Comparison of ENCODE assay signal across 3 cellular contexts in the genomic region with DNA sequence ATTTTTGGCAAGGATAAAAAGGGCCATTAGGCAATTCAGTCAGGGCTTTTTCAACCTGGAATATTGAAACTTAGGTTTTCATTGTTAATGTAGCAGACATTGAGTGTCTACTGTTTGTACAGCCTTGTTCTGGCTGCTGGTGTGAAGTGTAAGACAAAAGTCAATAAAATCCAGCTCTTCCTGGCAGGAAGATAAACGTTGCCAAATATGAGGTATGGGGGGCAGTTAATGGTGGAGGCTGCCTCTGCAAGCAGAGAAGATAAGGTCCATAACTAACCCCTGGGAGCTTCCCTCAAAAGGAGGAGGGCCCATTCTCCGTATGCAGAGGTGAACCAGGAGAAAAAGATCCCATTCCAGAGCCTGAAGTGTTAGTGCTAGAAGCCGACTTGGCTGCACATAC.
TF ChIP-seq lines count a peak whose summit lies in the region.

No MANE protein-coding gene starts in this region.

TF ChIP-seq in HEK293, 187 proteins besides CTCF, POLR2A, EP300 and RAD21:
- TF ChIP-seq, protein P1, sequence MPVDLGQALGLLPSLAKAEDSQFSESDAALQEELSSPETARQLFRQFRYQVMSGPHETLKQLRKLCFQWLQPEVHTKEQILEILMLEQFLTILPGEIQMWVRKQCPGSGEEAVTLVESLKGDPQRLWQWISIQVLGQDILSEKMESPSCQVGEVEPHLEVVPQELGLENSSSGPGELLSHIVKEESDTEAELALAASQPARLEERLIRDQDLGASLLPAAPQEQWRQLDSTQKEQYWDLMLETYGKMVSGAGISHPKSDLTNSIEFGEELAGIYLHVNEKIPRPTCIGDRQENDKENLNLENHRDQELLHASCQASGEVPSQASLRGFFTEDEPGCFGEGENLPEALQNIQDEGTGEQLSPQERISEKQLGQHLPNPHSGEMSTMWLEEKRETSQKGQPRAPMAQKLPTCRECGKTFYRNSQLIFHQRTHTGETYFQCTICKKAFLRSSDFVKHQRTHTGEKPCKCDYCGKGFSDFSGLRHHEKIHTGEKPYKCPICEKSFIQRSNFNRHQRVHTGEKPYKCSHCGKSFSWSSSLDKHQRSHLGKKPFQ (tag by site-specific recombination; IDR thresholded peaks at IDR 0.05) = peak; percentile 89
- no peak for TF ChIP-seq ZSCAN30 (tag by site-specific recombination; IDR thresholded peaks at IDR 0.05)

TF ChIP-seq in endothelial cell of umbilical vein, 7 proteins besides CTCF, POLR2A, EP300 and RAD21:
- TF ChIP-seq, protein P2, sequence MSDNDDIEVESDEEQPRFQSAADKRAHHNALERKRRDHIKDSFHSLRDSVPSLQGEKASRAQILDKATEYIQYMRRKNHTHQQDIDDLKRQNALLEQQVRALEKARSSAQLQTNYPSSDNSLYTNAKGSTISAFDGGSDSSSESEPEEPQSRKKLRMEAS (IDR thresholded peaks at IDR 0.05; ENCODE audit: insufficient read depth, insufficient read length) = no peak
- TF ChIP-seq EZH2 (IDR thresholded peaks at IDR 0.05; ENCODE audit: borderline replicate concordance, low read depth, low read length, severe bottlenecking) = no peak
- no peak for TF ChIP-seq GATA2 (IDR thresholded peaks at IDR 0.05; ENCODE audit: insufficient read depth, insufficient read length, low read depth, low read length)
- no peak for TF ChIP-seq FOS (IDR thresholded peaks at IDR 0.05; ENCODE audit: borderline replicate concordance, insufficient read depth, low read length)
- TF ChIP-seq MYC (IDR thresholded peaks at IDR 0.05; ENCODE audit: low read depth, low read length) = no peak
- no peak for TF ChIP-seq POLR2AphosphoS5 (IDR thresholded peaks at IDR 0.05; ENCODE audit: insufficient read depth, low read depth, low read length)

TF ChIP-seq in HEK293T, 16 proteins besides CTCF, POLR2A, EP300 and RAD21:
- TF ChIP-seq ZNF384 (IDR thresholded peaks at IDR 0.05) (no peak), LEF1 (IDR thresholded peaks at IDR 0.05; ENCODE audit: borderline replicate concordance) (no peak), SUZ12 (IDR thresholded peaks at IDR 0.05) (no peak), CTBP1 (IDR thresholded peaks at IDR 0.05; ENCODE audit: borderline replicate concordance) (no peak), TARDBP (IDR thresholded peaks at IDR 0.05) (no peak), NFRKB (IDR thresholded peaks at IDR 0.05) (no peak), FOXA1 (IDR thresholded peaks at IDR 0.05) (no peak), BHLHE40 (IDR thresholded peaks at IDR 0.05; ENCODE audit: borderline replicate concordance) (no peak), HDGF (IDR thresholded peaks at IDR 0.05; ENCODE audit: borderline replicate concordance) (no peak), FOXM1 (IDR thresholded peaks at IDR 0.05; ENCODE audit: borderline replicate concordance) (no peak), ARNT (IDR thresholded peaks at IDR 0.05) (no peak), SP1 (IDR thresholded peaks at IDR 0.05) (no peak), FOXK2 (IDR thresholded peaks at IDR 0.05) (no peak), ELF4 (IDR thresholded peaks at IDR 0.05) (no peak), L3MBTL2 (conservative IDR thresholded peaks at IDR 0.05) (no peak)
- TF ChIP-seq, protein P3, sequence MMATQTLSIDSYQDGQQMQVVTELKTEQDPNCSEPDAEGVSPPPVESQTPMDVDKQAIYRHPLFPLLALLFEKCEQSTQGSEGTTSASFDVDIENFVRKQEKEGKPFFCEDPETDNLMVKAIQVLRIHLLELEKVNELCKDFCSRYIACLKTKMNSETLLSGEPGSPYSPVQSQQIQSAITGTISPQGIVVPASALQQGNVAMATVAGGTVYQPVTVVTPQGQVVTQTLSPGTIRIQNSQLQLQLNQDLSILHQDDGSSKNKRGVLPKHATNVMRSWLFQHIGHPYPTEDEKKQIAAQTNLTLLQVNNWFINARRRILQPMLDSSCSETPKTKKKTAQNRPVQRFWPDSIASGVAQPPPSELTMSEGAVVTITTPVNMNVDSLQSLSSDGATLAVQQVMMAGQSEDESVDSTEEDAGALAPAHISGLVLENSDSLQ (IDR thresholded peaks at IDR 0.05) = no peak
TF ChIP-seq in HEK293T: peak in this region for 0.
